In the genomic region with DNA sequence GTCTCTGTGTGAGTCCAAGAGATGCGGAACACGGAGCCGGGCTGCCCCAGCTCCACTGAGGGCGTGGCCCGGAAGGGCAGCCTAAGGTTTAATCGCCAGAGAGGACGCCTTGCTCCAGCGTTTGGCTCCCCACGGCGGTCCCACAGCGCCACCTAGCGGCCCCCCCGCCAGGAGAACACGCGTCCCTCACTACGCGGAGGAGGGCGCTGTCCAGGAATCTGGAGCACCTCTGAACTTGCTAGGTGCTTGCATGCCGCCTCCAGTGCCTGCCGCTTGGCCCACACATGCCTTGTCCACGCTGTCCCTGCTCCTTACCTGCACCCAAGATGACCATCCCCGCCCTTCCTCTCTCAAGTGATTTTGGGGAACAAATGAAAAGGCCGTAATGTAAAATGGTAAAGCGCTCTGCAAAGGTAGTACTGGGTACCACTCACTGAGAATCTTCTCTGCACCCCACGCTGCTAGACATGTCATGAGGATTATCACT, we compare ENCODE assay signal across 1 cellular context.
TF ChIP-seq lines count a peak whose summit lies in the region.

No MANE protein-coding gene starts in this region.

TF ChIP-seq in K562, 482 proteins besides CTCF, POLR2A, EP300 and RAD21 (continued from another document and continues in another):
- TF ChIP-seq ZNF717 (CRISPR knock-in tag; IDR thresholded peaks at IDR 0.05) (no peak), ESRRA (IDR thresholded peaks at IDR 0.05; ENCODE audit: borderline replicate concordance, low read depth) (peak; percentile 63; the same call in 1 of the 2 replicates), NCOA2 (IDR thresholded peaks at IDR 0.05; ENCODE audit: partially characterized antibody in 2 of 2) (no peak), ZEB2 (IDR thresholded peaks at IDR 0.05) (no peak), YBX1 (IDR thresholded peaks at IDR 0.05) (no peak), GATAD2A (IDR thresholded peaks at IDR 0.05) (no peak), ZNF583 (CRISPR knock-in tag; IDR thresholded peaks at IDR 0.05) (no peak), ZNF431 (CRISPR knock-in tag; IDR thresholded peaks at IDR 0.05) (no peak), TBL1XR1 (IDR thresholded peaks at IDR 0.05; ENCODE audit: low read length in 2 of 2) (0 out of 4 replicates have a peak, but pooled peaks of 1 of the 2 experiments have one; percentile 4), CHCHD3 (CRISPR knock-in tag; IDR thresholded peaks at IDR 0.05) (no peak), GATAD2B (IDR thresholded peaks at IDR 0.05; ENCODE audit: borderline replicate concordance) (peak; percentile 45; the same call in 1 of the 2 replicates), ZZZ3 (IDR thresholded peaks at IDR 0.05) (no peak), ZFP30 (CRISPR knock-in tag; IDR thresholded peaks at IDR 0.05; ENCODE audit: borderline replicate concordance) (no peak), ZNF644 (tag; IDR thresholded peaks at IDR 0.05; ENCODE audit: low read depth) (no peak), ATF7 (IDR thresholded peaks at IDR 0.05) (peak; percentile 60), POU5F1 (IDR thresholded peaks at IDR 0.05; ENCODE audit: borderline replicate concordance, low read depth, low read length, partially characterized antibody) (no peak), ZNF146 (CRISPR knock-in tag; IDR thresholded peaks at IDR 0.05; ENCODE audit: unreplicated experiment) (no peak), DACH1 (IDR thresholded peaks at IDR 0.05; ENCODE audit: partially characterized antibody) (no peak), SMAD2 (IDR thresholded peaks at IDR 0.05; ENCODE audit: low read depth, low read length) (no peak), ZNF57 (CRISPR knock-in tag; IDR thresholded peaks at IDR 0.05) (no peak), HDAC8 (tag; IDR thresholded peaks at IDR 0.05) (no peak), KHSRP (IDR thresholded peaks at IDR 0.05) (no peak), EP400 (IDR thresholded peaks at IDR 0.05) (peak; percentile 62; the same call in 1 of the 2 replicates), TCF7 (IDR thresholded peaks at IDR 0.05; ENCODE audit: borderline replicate concordance) (no peak), BRD4 (IDR thresholded peaks at IDR 0.05) (no peak), SPI1 (IDR thresholded peaks at IDR 0.05; ENCODE audit: borderline replicate concordance, low read depth, low read length) (0 out of 2 replicates have a peak, but pooled peaks have one; percentile 18), SREBF2 (CRISPR knock-in tag; IDR thresholded peaks at IDR 0.05) (no peak), KLF6 (CRISPR knock-in tag; IDR thresholded peaks at IDR 0.05; ENCODE audit: borderline replicate concordance) (peak; percentile 65; the same call in 1 of the 2 replicates), CEBPG (CRISPR knock-in tag; IDR thresholded peaks at IDR 0.05) (peak; percentile 59; the same call in 1 of the 2 replicates), CEBPG (tag; conservative IDR thresholded peaks at IDR 0.05 in 1 of 2, IDR thresholded peaks at IDR 0.05 in 1 of 2) (no peak), ZNF707 (CRISPR knock-in tag; conservative IDR thresholded peaks at IDR 0.05) (no peak), NR1H2 (CRISPR knock-in tag; IDR thresholded peaks at IDR 0.05) (no peak), IFI16 (CRISPR knock-in tag; IDR thresholded peaks at IDR 0.05) (no peak), MEF2D (tag; conservative IDR thresholded peaks at IDR 0.05; ENCODE audit: low read depth) (no peak), ARID1B (IDR thresholded peaks at IDR 0.05) (peak; percentile 46; the same call in 1 of the 2 replicates)
- TF ChIP-seq, protein P1, sequence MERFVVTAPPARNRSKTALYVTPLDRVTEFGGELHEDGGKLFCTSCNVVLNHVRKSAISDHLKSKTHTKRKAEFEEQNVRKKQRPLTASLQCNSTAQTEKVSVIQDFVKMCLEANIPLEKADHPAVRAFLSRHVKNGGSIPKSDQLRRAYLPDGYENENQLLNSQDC (CRISPR knock-in tag; IDR thresholded peaks at IDR 0.05) = no peak
- TF ChIP-seq, protein P2, sequence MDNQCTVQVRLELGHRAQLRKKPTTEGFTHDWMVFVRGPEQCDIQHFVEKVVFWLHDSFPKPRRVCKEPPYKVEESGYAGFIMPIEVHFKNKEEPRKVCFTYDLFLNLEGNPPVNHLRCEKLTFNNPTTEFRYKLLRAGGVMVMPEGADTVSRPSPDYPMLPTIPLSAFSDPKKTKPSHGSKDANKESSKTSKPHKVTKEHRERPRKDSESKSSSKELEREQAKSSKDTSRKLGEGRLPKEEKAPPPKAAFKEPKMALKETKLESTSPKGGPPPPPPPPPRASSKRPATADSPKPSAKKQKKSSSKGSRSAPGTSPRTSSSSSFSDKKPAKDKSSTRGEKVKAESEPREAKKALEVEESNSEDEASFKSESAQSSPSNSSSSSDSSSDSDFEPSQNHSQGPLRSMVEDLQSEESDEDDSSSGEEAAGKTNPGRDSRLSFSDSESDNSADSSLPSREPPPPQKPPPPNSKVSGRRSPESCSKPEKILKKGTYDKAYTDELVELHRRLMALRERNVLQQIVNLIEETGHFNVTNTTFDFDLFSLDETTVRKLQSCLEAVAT (IDR thresholded peaks at IDR 0.05) = peak in 1 of 2 experiments; percentile 88; a peak in 2 of 4 replicates
- TF ChIP-seq, protein P3, sequence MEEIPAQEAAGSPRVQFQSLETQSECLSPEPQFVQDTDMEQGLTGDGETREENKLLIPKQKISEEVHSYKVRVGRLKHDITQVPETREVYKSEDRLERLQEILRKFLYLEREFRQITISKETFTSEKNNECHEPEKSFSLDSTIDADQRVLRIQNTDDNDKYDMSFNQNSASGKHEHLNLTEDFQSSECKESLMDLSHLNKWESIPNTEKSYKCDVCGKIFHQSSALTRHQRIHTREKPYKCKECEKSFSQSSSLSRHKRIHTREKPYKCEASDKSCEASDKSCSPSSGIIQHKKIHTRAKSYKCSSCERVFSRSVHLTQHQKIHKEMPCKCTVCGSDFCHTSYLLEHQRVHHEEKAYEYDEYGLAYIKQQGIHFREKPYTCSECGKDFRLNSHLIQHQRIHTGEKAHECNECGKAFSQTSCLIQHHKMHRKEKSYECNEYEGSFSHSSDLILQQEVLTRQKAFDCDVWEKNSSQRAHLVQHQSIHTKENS (CRISPR knock-in tag; IDR thresholded peaks at IDR 0.05) = no peak
- TF ChIP-seq, protein P4, sequence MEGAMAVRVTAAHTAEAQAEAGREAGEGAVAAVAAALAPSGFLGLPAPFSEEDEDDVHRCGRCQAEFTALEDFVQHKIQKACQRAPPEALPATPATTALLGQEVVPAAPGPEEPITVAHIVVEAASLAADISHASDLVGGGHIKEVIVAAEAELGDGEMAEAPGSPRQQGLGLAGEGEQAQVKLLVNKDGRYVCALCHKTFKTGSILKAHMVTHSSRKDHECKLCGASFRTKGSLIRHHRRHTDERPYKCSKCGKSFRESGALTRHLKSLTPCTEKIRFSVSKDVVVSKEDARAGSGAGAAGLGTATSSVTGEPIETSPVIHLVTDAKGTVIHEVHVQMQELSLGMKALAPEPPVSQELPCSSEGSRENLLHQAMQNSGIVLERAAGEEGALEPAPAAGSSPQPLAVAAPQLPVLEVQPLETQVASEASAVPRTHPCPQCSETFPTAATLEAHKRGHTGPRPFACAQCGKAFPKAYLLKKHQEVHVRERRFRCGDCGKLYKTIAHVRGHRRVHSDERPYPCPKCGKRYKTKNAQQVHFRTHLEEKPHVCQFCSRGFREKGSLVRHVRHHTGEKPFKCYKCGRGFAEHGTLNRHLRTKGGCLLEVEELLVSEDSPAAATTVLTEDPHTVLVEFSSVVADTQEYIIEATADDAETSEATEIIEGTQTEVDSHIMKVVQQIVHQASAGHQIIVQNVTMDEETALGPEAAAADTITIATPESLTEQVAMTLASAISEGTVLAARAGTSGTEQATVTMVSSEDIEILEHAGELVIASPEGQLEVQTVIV (CRISPR knock-in tag; IDR thresholded peaks at IDR 0.05; ENCODE audit: borderline replicate concordance) = no peak
- TF ChIP-seq, protein P5, sequence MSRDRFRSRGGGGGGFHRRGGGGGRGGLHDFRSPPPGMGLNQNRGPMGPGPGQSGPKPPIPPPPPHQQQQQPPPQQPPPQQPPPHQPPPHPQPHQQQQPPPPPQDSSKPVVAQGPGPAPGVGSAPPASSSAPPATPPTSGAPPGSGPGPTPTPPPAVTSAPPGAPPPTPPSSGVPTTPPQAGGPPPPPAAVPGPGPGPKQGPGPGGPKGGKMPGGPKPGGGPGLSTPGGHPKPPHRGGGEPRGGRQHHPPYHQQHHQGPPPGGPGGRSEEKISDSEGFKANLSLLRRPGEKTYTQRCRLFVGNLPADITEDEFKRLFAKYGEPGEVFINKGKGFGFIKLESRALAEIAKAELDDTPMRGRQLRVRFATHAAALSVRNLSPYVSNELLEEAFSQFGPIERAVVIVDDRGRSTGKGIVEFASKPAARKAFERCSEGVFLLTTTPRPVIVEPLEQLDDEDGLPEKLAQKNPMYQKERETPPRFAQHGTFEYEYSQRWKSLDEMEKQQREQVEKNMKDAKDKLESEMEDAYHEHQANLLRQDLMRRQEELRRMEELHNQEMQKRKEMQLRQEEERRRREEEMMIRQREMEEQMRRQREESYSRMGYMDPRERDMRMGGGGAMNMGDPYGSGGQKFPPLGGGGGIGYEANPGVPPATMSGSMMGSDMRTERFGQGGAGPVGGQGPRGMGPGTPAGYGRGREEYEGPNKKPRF (IDR thresholded peaks at IDR 0.05; ENCODE audit: low read depth, low read length) = no peak
- TF ChIP-seq, protein P6, sequence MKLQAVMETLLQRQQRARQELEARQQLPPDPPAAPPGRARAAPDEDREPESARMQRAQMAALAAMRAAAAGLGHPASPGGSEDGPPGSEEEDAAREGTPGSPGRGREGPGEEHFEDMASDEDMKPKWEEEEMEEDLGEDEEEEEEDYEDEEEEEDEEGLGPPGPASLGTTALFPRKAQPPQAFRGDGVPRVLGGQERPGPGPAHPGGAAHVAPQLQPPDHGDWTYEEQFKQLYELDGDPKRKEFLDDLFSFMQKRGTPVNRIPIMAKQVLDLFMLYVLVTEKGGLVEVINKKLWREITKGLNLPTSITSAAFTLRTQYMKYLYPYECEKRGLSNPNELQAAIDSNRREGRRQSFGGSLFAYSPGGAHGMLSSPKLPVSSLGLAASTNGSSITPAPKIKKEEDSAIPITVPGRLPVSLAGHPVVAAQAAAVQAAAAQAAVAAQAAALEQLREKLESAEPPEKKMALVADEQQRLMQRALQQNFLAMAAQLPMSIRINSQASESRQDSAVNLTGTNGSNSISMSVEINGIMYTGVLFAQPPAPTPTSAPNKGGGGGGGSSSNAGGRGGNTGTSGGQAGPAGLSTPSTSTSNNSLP (IDR thresholded peaks at IDR 0.05; ENCODE audit: borderline replicate concordance, low read depth, low read length) = no peak
- TF ChIP-seq, protein P7, sequence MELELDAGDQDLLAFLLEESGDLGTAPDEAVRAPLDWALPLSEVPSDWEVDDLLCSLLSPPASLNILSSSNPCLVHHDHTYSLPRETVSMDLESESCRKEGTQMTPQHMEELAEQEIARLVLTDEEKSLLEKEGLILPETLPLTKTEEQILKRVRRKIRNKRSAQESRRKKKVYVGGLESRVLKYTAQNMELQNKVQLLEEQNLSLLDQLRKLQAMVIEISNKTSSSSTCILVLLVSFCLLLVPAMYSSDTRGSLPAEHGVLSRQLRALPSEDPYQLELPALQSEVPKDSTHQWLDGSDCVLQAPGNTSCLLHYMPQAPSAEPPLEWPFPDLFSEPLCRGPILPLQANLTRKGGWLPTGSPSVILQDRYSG (tag; conservative IDR thresholded peaks at IDR 0.05; ENCODE audit: low read depth) = no peak
- TF ChIP-seq, protein P8, sequence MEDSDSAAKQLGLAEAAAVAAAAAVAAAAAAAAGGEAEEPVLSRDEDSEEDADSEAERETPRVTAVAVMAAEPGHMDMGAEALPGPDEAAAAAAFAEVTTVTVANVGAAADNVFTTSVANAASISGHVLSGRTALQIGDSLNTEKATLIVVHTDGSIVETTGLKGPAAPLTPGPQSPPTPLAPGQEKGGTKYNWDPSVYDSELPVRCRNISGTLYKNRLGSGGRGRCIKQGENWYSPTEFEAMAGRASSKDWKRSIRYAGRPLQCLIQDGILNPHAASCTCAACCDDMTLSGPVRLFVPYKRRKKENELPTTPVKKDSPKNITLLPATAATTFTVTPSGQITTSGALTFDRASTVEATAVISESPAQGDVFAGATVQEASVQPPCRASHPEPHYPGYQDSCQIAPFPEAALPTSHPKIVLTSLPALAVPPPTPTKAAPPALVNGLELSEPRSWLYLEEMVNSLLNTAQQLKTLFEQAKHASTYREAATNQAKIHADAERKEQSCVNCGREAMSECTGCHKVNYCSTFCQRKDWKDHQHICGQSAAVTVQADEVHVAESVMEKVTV (CRISPR knock-in tag; IDR thresholded peaks at IDR 0.05) = peak; percentile 99
- TF ChIP-seq, protein P9, sequence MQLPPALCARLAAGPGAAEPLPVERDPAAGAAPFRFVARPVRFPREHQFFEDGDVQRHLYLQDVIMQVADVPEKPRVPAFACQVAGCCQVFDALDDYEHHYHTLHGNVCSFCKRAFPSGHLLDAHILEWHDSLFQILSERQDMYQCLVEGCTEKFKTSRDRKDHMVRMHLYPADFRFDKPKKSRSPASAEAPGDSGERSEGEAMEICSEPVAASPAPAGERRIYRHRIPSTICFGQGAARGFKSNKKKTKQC (CRISPR knock-in tag; IDR thresholded peaks at IDR 0.05) = no peak; the same call in 1 of the 2 replicates
- TF ChIP-seq, protein P10, sequence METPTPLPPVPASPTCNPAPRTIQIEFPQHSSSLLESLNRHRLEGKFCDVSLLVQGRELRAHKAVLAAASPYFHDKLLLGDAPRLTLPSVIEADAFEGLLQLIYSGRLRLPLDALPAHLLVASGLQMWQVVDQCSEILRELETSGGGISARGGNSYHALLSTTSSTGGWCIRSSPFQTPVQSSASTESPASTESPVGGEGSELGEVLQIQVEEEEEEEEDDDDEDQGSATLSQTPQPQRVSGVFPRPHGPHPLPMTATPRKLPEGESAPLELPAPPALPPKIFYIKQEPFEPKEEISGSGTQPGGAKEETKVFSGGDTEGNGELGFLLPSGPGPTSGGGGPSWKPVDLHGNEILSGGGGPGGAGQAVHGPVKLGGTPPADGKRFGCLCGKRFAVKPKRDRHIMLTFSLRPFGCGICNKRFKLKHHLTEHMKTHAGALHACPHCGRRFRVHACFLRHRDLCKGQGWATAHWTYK (CRISPR knock-in tag; IDR thresholded peaks at IDR 0.05) = 0 out of 2 replicates have a peak, but pooled peaks have one; percentile 44
- TF ChIP-seq, protein P11, sequence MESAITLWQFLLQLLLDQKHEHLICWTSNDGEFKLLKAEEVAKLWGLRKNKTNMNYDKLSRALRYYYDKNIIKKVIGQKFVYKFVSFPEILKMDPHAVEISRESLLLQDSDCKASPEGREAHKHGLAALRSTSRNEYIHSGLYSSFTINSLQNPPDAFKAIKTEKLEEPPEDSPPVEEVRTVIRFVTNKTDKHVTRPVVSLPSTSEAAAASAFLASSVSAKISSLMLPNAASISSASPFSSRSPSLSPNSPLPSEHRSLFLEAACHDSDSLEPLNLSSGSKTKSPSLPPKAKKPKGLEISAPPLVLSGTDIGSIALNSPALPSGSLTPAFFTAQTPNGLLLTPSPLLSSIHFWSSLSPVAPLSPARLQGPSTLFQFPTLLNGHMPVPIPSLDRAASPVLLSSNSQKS (CRISPR knock-in tag; IDR thresholded peaks at IDR 0.05) = no peak
